ENCODE assay signal across 8 cellular contexts in genomic region chr3:173993299-173993698, GRCh38.
DNase-seq lines count a peak whose midpoint lies in the region; ATAC-seq and TF ChIP-seq lines count a peak whose summit lies in the region.

No MANE protein-coding gene starts in this region.

- no peak overlapping the region for H3K23ac ChIP-seq in mesendoderm (ENCODE audit: low read length)

- no peaks in the 10 kb centered on the region for H3K79me1 ChIP-seq in mesendoderm (ENCODE audit: low read length)

- no peak overlapping the region for H2BK5ac ChIP-seq in mesendoderm (ENCODE audit: low read length)

- no peaks in the 10 kb centered on the region for H3K9me3 ChIP-seq in adipocyte (ENCODE audit: control insufficient read depth, low read length)
- no peaks in the 10 kb centered on the region for H3K9me3 ChIP-seq in effector memory CD4-positive, alpha-beta T cell (ENCODE audit: control insufficient read depth, low read length)
- no peaks in the 10 kb centered on the region for H3K9me3 ChIP-seq in body of pancreas

- intact Hi-C loops in body of pancreas (cut with DNase I) = no loop called here

- no peak for TF ChIP-seq CTCF in body of pancreas (IDR thresholded peaks at IDR 0.05)

- H3K9ac ChIP-seq in adipocyte (ENCODE audit: low read length) = no peak overlapping the region
- no peak overlapping the region for H3K9ac ChIP-seq in mesendoderm (ENCODE audit: low read length)

- H3K79me2 ChIP-seq in mesendoderm (ENCODE audit: control insufficient read depth, insufficient read depth, low read length) = no peaks in the 10 kb centered on the region

- no peak overlapping the region for H4K8ac ChIP-seq in mesendoderm (ENCODE audit: low read depth, low read length)

- H3K4me1 ChIP-seq in adipocyte (ENCODE audit: control insufficient read depth, insufficient read depth, low read length) = peaks cover 8% of the 10 kb centered on the region
- no peaks in the 10 kb centered on the region for H3K4me1 ChIP-seq in mesendoderm (ENCODE audit: control insufficient read depth, low read depth, low read length)
- H3K4me1 ChIP-seq in effector memory CD4-positive, alpha-beta T cell (ENCODE audit: control insufficient read depth, insufficient read depth, low read length, poor library complexity, severe bottlenecking) = no peaks in the 10 kb centered on the region
- H3K4me1 ChIP-seq in body of pancreas = no peaks in the 10 kb centered on the region

- H3K56ac ChIP-seq in mesendoderm (ENCODE audit: low read length) = no peak overlapping the region

- no peak overlapping the region for H4K5ac ChIP-seq in mesendoderm (ENCODE audit: low read length)

- no peak overlapping the region for H2BK120ac ChIP-seq in mesendoderm (ENCODE audit: low read depth, low read length)

- no peak overlapping the region for H3K18ac ChIP-seq in mesendoderm (ENCODE audit: low read length)

- H3K4me3 ChIP-seq in adipocyte (ENCODE audit: low read length) (peak overlapping the region; percentile 28), mesendoderm (ENCODE audit: low read length) (no peak overlapping the region), body of pancreas (no peak overlapping the region)
- no peak overlapping the region for H3K4me3 ChIP-seq in effector memory CD4-positive, alpha-beta T cell (ENCODE audit: insufficient read depth, low read depth, low read length, poor library complexity, severe bottlenecking)

- H3K27ac ChIP-seq in mesendoderm (ENCODE audit: low read depth, low read length) = no peak overlapping the region
- H3K27ac ChIP-seq in effector memory CD4-positive, alpha-beta T cell (ENCODE audit: insufficient read depth, low read length, poor library complexity, severe bottlenecking) = no peak overlapping the region
- H3K27ac ChIP-seq in body of pancreas = no peak overlapping the region

- no peak overlapping the region for H3K4ac ChIP-seq in mesendoderm (ENCODE audit: low read depth, low read length)

- H3K27me3 ChIP-seq in adipocyte (replicated peaks; ENCODE audit: control insufficient read depth, insufficient read depth, low read length) = no peaks in the 10 kb centered on the region
- H3K27me3 ChIP-seq in mesendoderm (ENCODE audit: insufficient read depth, low read length, poor library complexity) = no peaks in the 10 kb centered on the region
- no peaks in the 10 kb centered on the region for H3K27me3 ChIP-seq in effector memory CD4-positive, alpha-beta T cell (replicated peaks; ENCODE audit: control insufficient read depth, insufficient read depth, low read length, poor library complexity, severe bottlenecking)
- no peaks in the 10 kb centered on the region for H3K27me3 ChIP-seq in body of pancreas

- in situ Hi-C loops in KBM-7 (cut with MboI; ENCODE audit: low pct_unique_long_range_greater_than_20kb, low sequenced_read_pairs) = no loop called here

- no peak for TF ChIP-seq POLR2A in body of pancreas (IDR thresholded peaks at IDR 0.05)

- DNase-seq in Daoy (ENCODE audit: low read depth) (peak; percentile 30), KBM-7 (peak; percentile 16), adipocyte (ENCODE audit: low read depth) (peak; percentile 69), mesendoderm (peak; percentile 77), body of pancreas (no peak)
- no peak for DNase-seq in effector memory CD4-positive, alpha-beta T cell

- no CpG with 5 or more reads among the region's 1 CpG for WGBS in mesendoderm (ENCODE audit: extremely low coverage, insufficient coverage, low lambda C conversion rate)
- WGBS in body of pancreas, 2 donors = 26 to 39% methylated on average over 1 of the region's 1 CpG

- H3K36me3 ChIP-seq in adipocyte (ENCODE audit: control insufficient read depth, insufficient read depth, low read length, severe bottlenecking) (no peaks in the 10 kb centered on the region), mesendoderm (ENCODE audit: control insufficient read depth, insufficient read depth, low read length) (no peaks in the 10 kb centered on the region), body of pancreas (replicated peaks in 1 of 2; ENCODE audit: insufficient read depth in 1 of 2, low read depth in 2 of 2) (no peaks in the 10 kb centered on the region)
- H3K36me3 ChIP-seq in effector memory CD4-positive, alpha-beta T cell (ENCODE audit: control insufficient read depth, insufficient read depth, low read length) = no peaks in the 10 kb centered on the region

- no peak overlapping the region for H3K4me2 ChIP-seq in mesendoderm (ENCODE audit: low read length)

- ATAC-seq in body of pancreas = no peak
- ATAC-seq in HG03139 (IDR thresholded peaks at IDR 0.05; ENCODE audit: unreplicated experiment) = no peak
- ATAC-seq in GM21619 (IDR thresholded peaks at IDR 0.05; ENCODE audit: unreplicated experiment) = no peak

- H2AK5ac ChIP-seq in mesendoderm (ENCODE audit: low read length) = no peak overlapping the region

- no peak overlapping the region for H2BK15ac ChIP-seq in mesendoderm (replicated peaks; ENCODE audit: low read depth)

Comparison
In these comparisons a context has a peak if more than half of its experiments do, and no peak if none do; other contexts are left out.
1. DNase-seq: peak in Daoy (single experiment), KBM-7 (single experiment), adipocyte (single experiment) and mesendoderm (single experiment); none in effector memory CD4-positive, alpha-beta T cell (0 of 3) and body of pancreas (0 of 4).